9 cellular contexts compared by ENCODE assay signal in genomic region chr6:6331393-6331792, GRCh38. TPM values are rescaled to one million over a fixed set of nuclear protein-coding genes. Genes with fewer than 3 reads are reported as not detected.
DNase-seq lines count a peak whose midpoint lies in the region; ATAC-seq and TF ChIP-seq lines count a peak whose summit lies in the region.
"Had no signal": no experiment of that assay in that cellular context is flagged by ENCODE, and none has a peak within 500 bp of the region (broad histone marks: within the 10 kb centered on the region; RNA-seq: fewer than 3 reads in every experiment).

No MANE protein-coding gene starts in this region.

- no peaks in the 10 kb centered on the region for H3K9me2 ChIP-seq in Karpas-422 (replicated peaks; ENCODE audit: insufficient read depth, low read length)

- no peak for TF ChIP-seq POLR2A in sigmoid colon (IDR thresholded peaks at IDR 0.05)

- TF ChIP-seq EP300 in sigmoid colon (IDR thresholded peaks at IDR 0.05): no peak

- ATAC-seq in GM18873 (IDR thresholded peaks at IDR 0.05; ENCODE audit: low FRiP score, unreplicated experiment) (peak; percentile 89), HG02759 (IDR thresholded peaks at IDR 0.05; ENCODE audit: unreplicated experiment) (peak; percentile 78)

- H3K9ac ChIP-seq in Karpas-422 (ENCODE audit: low read length): peak overlapping the region; percentile 63

- H3K36me3 ChIP-seq in Karpas-422 (ENCODE audit: insufficient read depth, low read length) (no peaks in the 10 kb centered on the region), sigmoid colon (no peaks in the 10 kb centered on the region)

- H3K4me1 ChIP-seq in Karpas-422 (ENCODE audit: low read length) (peaks cover 38% of the 10 kb centered on the region), sigmoid colon (no peaks in the 10 kb centered on the region)

- no peak for TF ChIP-seq CTCF in sigmoid colon (IDR thresholded peaks at IDR 0.05)

- H3K27ac ChIP-seq in Karpas-422 (ENCODE audit: low read length) (peak overlapping the region; percentile 94), sigmoid colon (peak overlapping the region in 3 of 4 donors; percentile 0 to 38 (median 27))

- H3K4me2 ChIP-seq in Karpas-422 (ENCODE audit: low read depth, low read length, poor library complexity, severe bottlenecking): peak overlapping the region; percentile 76

- no peaks in the 10 kb centered on the region; the same call in 1 of the 2 replicates for H3K9me3 ChIP-seq in Karpas-422 (ENCODE audit: low read length)
- no peaks in the 10 kb centered on the region for H3K9me3 ChIP-seq in sigmoid colon

- intact Hi-C loops in sigmoid colon (cut with DNase I): no loop called here

- H3K27me3 ChIP-seq in Karpas-422 (ENCODE audit: low read length) (no peaks in the 10 kb centered on the region), sigmoid colon (no peaks in the 10 kb centered on the region)

- peak overlapping the region; percentile 41 for H2AFZ ChIP-seq in Karpas-422 (ENCODE audit: low read length)

- no peaks in the 10 kb centered on the region for H3K79me2 ChIP-seq in Karpas-422 (ENCODE audit: low read length)

- H3K4me3 ChIP-seq in Karpas-422 (ENCODE audit: low read length) (peak overlapping the region; percentile 43), sigmoid colon (no peak overlapping the region)

- no peaks in the 10 kb centered on the region for H4K20me1 ChIP-seq in Karpas-422 (ENCODE audit: insufficient read depth, low read depth, low read length)

- 60 to 81% methylated on average over 6 of the region's 6 CpGs for WGBS in sigmoid colon, 2 donors

- DNase-seq in Karpas-422 (no peak), sigmoid colon (no peak), ecto neural progenitor cell (ENCODE audit: low spot score) (no peak), SK-N-DZ (ENCODE audit: low spot score) (no peak)
- no peak for DNase-seq in stimulated activated CD4-positive, alpha-beta T cell treated with anti-CD3 and anti-CD28 coated beads, Interleukin-1b, Interleukin-23, amount 100 ng/mL, for 48 hours
- DNase-seq in stimulated activated CD4-positive, alpha-beta T cell treated with anti-CD3 and anti-CD28 coated beads, Interleukin-15, amount 100 ng/mL, for 24 hours: no peak
- DNase-seq: effector CD8-positive, alpha-beta T cell had no signal

RNA-seq across cellular contexts. Expression of gene F13A1, which starts 10.9 kb away (rescaled TPM):
- 0.78 and 3.2 TPM in 2 replicates for total RNA-seq in Karpas-422 (2014; rRNA removed; shearing (Covaris generic); ENCODE audit: low replicate concordance)
- total RNA-seq in sigmoid colon: 100 to 1,000 TPM in 3 of 4 donors, 10 to 100 TPM in 1; 47.9 to 196 (median 154) TPM
- polyA plus RNA-seq in sigmoid colon: 10 to 100 TPM; 14.1 to 45.6 (median 37.0) TPM
- not detected in 2 replicates for polyA plus RNA-seq in SK-N-DZ (2014; cell fraction: cytosol; rRNA removed)
- polyA plus RNA-seq in SK-N-DZ (2014; cell fraction: nucleus; rRNA removed): not detected in 2 replicates

Comparison
In these comparisons a context has a peak if more than half of its experiments do, and no peak if none do; other contexts are left out.
1. RNA of gene F13A1, which starts 10.9 kb away (total RNA-seq): 47.9 to 196 TPM in sigmoid colon; 0.78 to 3.2 TPM in Karpas-422; every median in the first group is over 10 times any median in the second.